10 cellular contexts compared by ENCODE assay signal in the genomic region with DNA sequence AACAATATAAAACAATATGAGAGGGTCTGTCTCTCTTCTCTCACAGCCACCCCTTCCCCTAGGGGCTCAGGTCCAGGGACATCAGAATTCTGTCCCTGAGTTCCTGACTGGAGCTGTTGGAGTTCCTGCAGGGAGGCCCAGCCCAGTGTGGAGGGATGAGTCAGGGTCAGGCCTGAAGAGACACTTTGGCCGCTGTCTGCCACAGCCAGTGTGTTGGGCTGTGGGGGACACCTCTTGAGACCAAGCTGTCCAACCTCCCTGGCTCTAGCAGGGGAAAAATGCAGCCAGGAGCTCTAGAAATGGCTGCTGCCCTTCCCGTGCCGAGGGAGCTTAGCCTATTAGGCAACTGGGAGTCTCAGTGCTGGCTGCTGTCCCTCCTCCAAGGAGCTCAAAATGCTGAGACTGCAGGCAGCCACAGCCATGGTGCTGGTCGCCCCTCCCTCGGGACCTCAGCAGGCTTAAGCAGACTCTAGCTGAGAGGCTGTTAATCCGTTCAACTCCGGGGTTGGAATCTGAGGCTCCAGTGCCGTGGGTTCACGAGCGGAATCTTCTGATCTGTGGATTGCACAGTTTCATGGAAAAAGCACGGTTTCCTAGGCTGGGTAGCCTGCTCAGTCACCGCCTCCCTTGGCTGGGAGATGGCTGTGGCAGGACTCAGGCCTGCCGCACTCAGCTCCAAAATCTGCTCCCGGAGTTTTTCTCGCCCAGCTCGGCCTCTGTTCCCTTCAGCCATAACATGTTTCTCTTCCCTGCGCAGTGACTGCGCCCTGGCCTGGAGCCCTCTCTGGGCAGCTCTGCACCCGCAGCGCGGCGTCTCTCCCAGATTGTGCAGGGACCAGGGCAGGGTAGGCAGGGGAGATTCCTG. TPM values are rescaled to one million over a fixed set of nuclear protein-coding genes. Genes with fewer than 3 reads are reported as not detected.
A peak's percentile ranks its signal among the peaks of the same experiment; 100 is the strongest.
DNase-seq lines count a peak whose midpoint lies in the region; ATAC-seq and TF ChIP-seq lines count a peak whose summit lies in the region.
"Had no signal": no experiment of that assay in that cellular context is flagged by ENCODE, and none has a peak within 500 bp of the region (broad histone marks: within the 10 kb centered on the region; RNA-seq: fewer than 3 reads in every experiment).

No MANE protein-coding gene starts in this region.

- no peak for ATAC-seq in activated T-helper 17 cell treated with anti-CD3 and anti-CD28 coated beads, Interleukin-2, amount 50 U/mL, for 72 hours (replicated peaks)
- ATAC-seq in right cardiac atrium (peak; percentile 50 to 74), GM19467 (IDR thresholded peaks at IDR 0.05; ENCODE audit: unreplicated experiment) (no peak)

- peak overlapping the region; percentile 65 for H3K4me3 Mint-ChIP-seq in activated T-helper 17 cell treated with anti-CD3 and anti-CD28 coated beads, Interleukin-2, amount 50 U/mL, for 72 hours

- no peak overlapping the region for H3K27ac Mint-ChIP-seq in activated T-helper 17 cell treated with anti-CD3 and anti-CD28 coated beads, Interleukin-2, amount 50 U/mL, for 72 hours
- H3K27ac Mint-ChIP-seq: activated naive CD4-positive, alpha-beta T cell treated with anti-CD3 and anti-CD28 coated beads, Interleukin-2, amount 50 U/mL, for 24 hours had no signal

- H3K4me1 ChIP-seq in right cardiac atrium (ENCODE audit: control insufficient read depth, insufficient read depth, low read length) = peaks cover 4% of the 10 kb centered on the region
- H3K4me1 ChIP-seq in sigmoid colon = peaks cover 0 to 5% (median 2%) of the 10 kb centered on the region in 4 donors

- H3K27ac ChIP-seq in right cardiac atrium (ENCODE audit: low read length) (peak overlapping the region; percentile 48), sigmoid colon (peak overlapping the region; percentile 31 to 50 (median 42))
- H3K27ac ChIP-seq: KMS-11 had no signal

- peaks cover 13% of the 10 kb centered on the region for H3K36me3 Mint-ChIP-seq in activated T-helper 17 cell treated with anti-CD3 and anti-CD28 coated beads, Interleukin-2, amount 50 U/mL, for 72 hours (ENCODE audit: low read depth)

- H3K27me3 Mint-ChIP-seq in activated T-helper 17 cell treated with anti-CD3 and anti-CD28 coated beads, Interleukin-2, amount 50 U/mL, for 72 hours = no peaks in the 10 kb centered on the region
- H3K27me3 Mint-ChIP-seq: activated naive CD4-positive, alpha-beta T cell treated with anti-CD3 and anti-CD28 coated beads, Interleukin-2, amount 50 U/mL, for 24 hours had no signal

- H3K27me3 ChIP-seq in right cardiac atrium (ENCODE audit: control insufficient read depth, insufficient read depth) = no peaks in the 10 kb centered on the region
- H3K27me3 ChIP-seq in sigmoid colon = no peaks in the 10 kb centered on the region

- peaks cover 6% of the 10 kb centered on the region for H3K4me1 Mint-ChIP-seq in activated T-helper 17 cell treated with anti-CD3 and anti-CD28 coated beads, Interleukin-2, amount 50 U/mL, for 72 hours

- H3K4me3 ChIP-seq in right cardiac atrium (ENCODE audit: low read length) (peak overlapping the region; percentile 7), sigmoid colon (peak overlapping the region in 3 of 4 donors; percentile 10 to 15 (median 13))

- no peak for TF ChIP-seq CTCF in sigmoid colon (IDR thresholded peaks at IDR 0.05)

- no peaks in the 10 kb centered on the region for H3K36me3 ChIP-seq in sigmoid colon

- DNase-seq in DMS53 (lab: John Stamatoyannopoulos, UW) = peak; percentile 80
- DNase-seq in right cardiac atrium = peak; percentile 61 to 85 (median 82)
- no peak for DNase-seq in sigmoid colon
- no peak for DNase-seq in NCI-H1092 treated with DMSO at 0.1 percent for 48 hours (lab: John Stamatoyannopoulos, UW)
- DNase-seq in activated T-cell treated with anti-CD3 and anti-CD28 coated beads, Interleukin-2, amount 50 U/mL, for 1 hour = no peak
- no peak for DNase-seq in COLO829 (ENCODE audit: low spot score)

- no peak for TF ChIP-seq POLR2A in sigmoid colon (IDR thresholded peaks at IDR 0.05)

- WGBS in right cardiac atrium = 40% methylated on average over 22 of the region's 22 CpGs
- 79 to 83% methylated on average over 22 of the region's 22 CpGs for WGBS in sigmoid colon, 2 donors

- intact Hi-C loops in right cardiac atrium (cut with DNase I) (no loop called here), sigmoid colon (cut with DNase I) (loop anchor here (5.0 to 10.0 kb wide), 3 partner anchors 112 to 260 kb away; partner anchors contain the start of genes ZNF66 and ZNF85)

- H3K9me3 ChIP-seq in right cardiac atrium (ENCODE audit: control insufficient read depth, low read length) = no peaks in the 10 kb centered on the region
- H3K9me3 ChIP-seq in sigmoid colon = peaks cover 0 to 5% (median 0%) of the 10 kb centered on the region in 4 donors

- TF ChIP-seq EP300 in sigmoid colon (IDR thresholded peaks at IDR 0.05) = no peak

- H3K9me3 Mint-ChIP-seq in activated T-helper 17 cell treated with anti-CD3 and anti-CD28 coated beads, Interleukin-2, amount 50 U/mL, for 72 hours = no peaks in the 10 kb centered on the region

RNA-seq across cellular contexts. Expression of gene ZNF626, which starts 3.8 kb away (rescaled TPM):
- 10 to 100 TPM in 1 of 2 donors, 1 to 10 TPM in 1; 8.9 to 13.7 TPM for total RNA-seq in activated T-helper 17 cell treated with anti-CD3 and anti-CD28 coated beads, Interleukin-2, amount 50 U/mL, for 72 hours
- 10 to 100 TPM in 2 of 4 donors, 1 to 10 TPM in 2; 8.6 to 12.4 (median 10.6) TPM for total RNA-seq in right cardiac atrium
- polyA plus RNA-seq in right cardiac atrium = 5.1 TPM
- 10 to 100 TPM; 14.3 to 20.1 (median 18.9) TPM for total RNA-seq in sigmoid colon
- polyA plus RNA-seq in sigmoid colon = 1 to 10 TPM in 1 of 3 donors, under 1 TPM in 2; 0.23 to 4.6 (median 0.60) TPM

Comparison
In these comparisons a context has a peak if more than half of its experiments do, and no peak if none do; other contexts are left out.
1. DNase-seq: peak in DMS53 (single experiment) and right cardiac atrium (3 of 3); none in sigmoid colon (single experiment), NCI-H1092 treated with DMSO at 0.1 percent for 48 hours (single experiment), activated T-cell treated with anti-CD3 and anti-CD28 coated beads, Interleukin-2, amount 50 U/mL, for 1 hour (single experiment) and COLO829 (single experiment).
2. ATAC-seq: peak in right cardiac atrium (2 of 2); none in activated T-helper 17 cell treated with anti-CD3 and anti-CD28 coated beads, Interleukin-2, amount 50 U/mL, for 72 hours (single experiment) and GM19467 (single experiment).